In genomic region chr7:20331231-20331880, GRCh38 we compare ENCODE assay signal across 1 cellular context.
TF ChIP-seq lines count a peak whose summit lies in the region.

No MANE protein-coding gene starts in this region.

TF ChIP-seq in K562, 482 proteins besides CTCF, POLR2A, EP300 and RAD21 (continued from another document):
- TF ChIP-seq CHAMP1 (IDR thresholded peaks at IDR 0.05) (no peak), HMGN3 (IDR thresholded peaks at IDR 0.05; ENCODE audit: borderline replicate concordance, extremely low read depth, insufficient read length, low read depth, low read length) (no peak), AFF4 (CRISPR knock-in tag; IDR thresholded peaks at IDR 0.05) (no peak)
